25 cellular contexts compared by ENCODE assay signal in the genomic region with DNA sequence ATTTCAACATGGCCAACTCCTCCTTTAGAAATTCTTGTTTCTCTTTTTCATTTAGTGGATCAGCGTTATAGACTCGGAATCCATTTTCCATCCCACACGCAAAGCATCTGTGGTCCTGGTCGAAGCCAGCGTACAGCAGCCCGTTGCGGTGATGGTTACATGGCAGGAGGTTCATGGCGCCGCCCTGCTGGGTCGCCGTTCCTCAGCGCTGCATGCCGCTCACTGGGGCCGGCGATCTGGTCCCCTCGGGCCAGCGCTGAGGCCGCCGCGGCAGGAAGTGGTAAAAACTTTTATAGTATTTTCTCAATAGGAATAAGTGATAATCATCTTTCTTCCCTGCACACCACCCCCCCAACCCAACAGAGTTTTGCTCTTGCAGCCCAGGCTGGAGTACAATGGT.
"Had no signal": no experiment of that assay in that cellular context is flagged by ENCODE, and none has a peak within 500 bp of the region (broad histone marks: within the 10 kb centered on the region; RNA-seq: fewer than 3 reads in every experiment).

No MANE protein-coding gene starts in this region.

- H3K36me3 ChIP-seq: brain microvascular endothelial cell, gastroesophageal sphincter, spleen, suprapubic skin, tibial artery had no signal

- H3K27me3 ChIP-seq: brain microvascular endothelial cell, dorsolateral prefrontal cortex, gastroesophageal sphincter, hepatocyte had no signal

- H3K27me3 Mint-ChIP-seq: activated naive CD8-positive, alpha-beta T cell treated with anti-CD3 and anti-CD28 coated beads, Interleukin-2, amount 10 ng/mL, durations not matched to agents 7 days and 5 days had no signal

- ATAC-seq: activated CD4-positive, alpha-beta T cell treated with anti-CD3 and anti-CD28 coated beads for 36 hours; effector memory CD8-positive, alpha-beta T cell; gastroesophageal sphincter; left colon; right cardiac atrium; T-helper 17 cell had no signal

- H3K27ac Mint-ChIP-seq: activated CD4-positive, alpha-beta T cell treated with anti-CD3 and anti-CD28 coated beads for 36 hours; activated naive CD4-positive, alpha-beta T cell treated with anti-CD3 and anti-CD28 coated beads, Interleukin-2, amount 10 ng/mL, durations not matched to agents 7 days and 5 days; activated naive CD8-positive, alpha-beta T cell treated with anti-CD3 and anti-CD28 coated beads, Interleukin-2, amount 10 ng/mL, durations not matched to agents 7 days and 5 days; activated T-cell treated with anti-CD3 and anti-CD28 coated beads, Interleukin-2, amount 50 U/mL, for 24 hours; effector memory CD8-positive, alpha-beta T cell; T-helper 17 cell had no signal

- DNase-seq: activated CD4-positive, alpha-beta T cell treated with anti-CD3 and anti-CD28 coated beads for 36 hours; activated CD4-positive, alpha-beta T cell treated with anti-CD3 and anti-CD28 coated beads, Interleukin-2, amount 50 U/mL, for 4 hours; activated CD4-positive, CD25-positive, alpha-beta regulatory T cell; activated CD8-positive, alpha-beta memory T cell treated with anti-CD3 and anti-CD28 coated beads, Interleukin-2, amount 50 U/mL, for 48 hours; activated gamma-delta T cell; activated naive CD4-positive, alpha-beta T cell treated with anti-CD3 and anti-CD28 coated beads, Interleukin-2, amount 10 ng/mL, durations not matched to agents 7 days and 5 days; activated naive CD8-positive, alpha-beta T cell treated with anti-CD3 and anti-CD28 coated beads, Interleukin-2, amount 10 ng/mL, durations not matched to agents 7 days and 5 days; activated T-cell treated with anti-CD3 and anti-CD28 coated beads, Interleukin-2, amount 50 U/mL, for 24 hours; brain microvascular endothelial cell; dorsolateral prefrontal cortex; effector memory CD8-positive, alpha-beta T cell; kidney; left colon; mammary epithelial cell; posterior cingulate gyrus; right cardiac atrium; spleen; stimulated activated naive CD4-positive, alpha-beta T cell; T-helper 17 cell; tibial artery had no signal

- H3K4me3 ChIP-seq: coronary artery, hepatocyte, spleen, suprapubic skin, tibial artery had no signal

- H3K36me3 Mint-ChIP-seq: activated naive CD4-positive, alpha-beta T cell treated with anti-CD3 and anti-CD28 coated beads, Interleukin-2, amount 10 ng/mL, durations not matched to agents 7 days and 5 days; activated naive CD8-positive, alpha-beta T cell treated with anti-CD3 and anti-CD28 coated beads, Interleukin-2, amount 10 ng/mL, durations not matched to agents 7 days and 5 days had no signal

- H3K27ac ChIP-seq: coronary artery, dorsolateral prefrontal cortex, gastroesophageal sphincter, hepatocyte, spleen, suprapubic skin, tibial artery had no signal

- H3K4me3 Mint-ChIP-seq: activated CD4-positive, alpha-beta T cell treated with anti-CD3 and anti-CD28 coated beads for 36 hours; activated naive CD4-positive, alpha-beta T cell treated with anti-CD3 and anti-CD28 coated beads, Interleukin-2, amount 10 ng/mL, durations not matched to agents 7 days and 5 days; activated naive CD8-positive, alpha-beta T cell treated with anti-CD3 and anti-CD28 coated beads, Interleukin-2, amount 10 ng/mL, durations not matched to agents 7 days and 5 days; activated T-cell treated with anti-CD3 and anti-CD28 coated beads, Interleukin-2, amount 50 U/mL, for 24 hours; effector memory CD8-positive, alpha-beta T cell; T-helper 17 cell had no signal

- H3K9me3 Mint-ChIP-seq: activated naive CD4-positive, alpha-beta T cell treated with anti-CD3 and anti-CD28 coated beads, Interleukin-2, amount 10 ng/mL, durations not matched to agents 7 days and 5 days; activated naive CD8-positive, alpha-beta T cell treated with anti-CD3 and anti-CD28 coated beads, Interleukin-2, amount 10 ng/mL, durations not matched to agents 7 days and 5 days; activated T-cell treated with anti-CD3 and anti-CD28 coated beads, Interleukin-2, amount 50 U/mL, for 24 hours; effector memory CD8-positive, alpha-beta T cell; nephron had no signal

- H3K9me3 ChIP-seq: gastroesophageal sphincter, spleen, suprapubic skin, tibial artery had no signal
